In the genomic region with DNA sequence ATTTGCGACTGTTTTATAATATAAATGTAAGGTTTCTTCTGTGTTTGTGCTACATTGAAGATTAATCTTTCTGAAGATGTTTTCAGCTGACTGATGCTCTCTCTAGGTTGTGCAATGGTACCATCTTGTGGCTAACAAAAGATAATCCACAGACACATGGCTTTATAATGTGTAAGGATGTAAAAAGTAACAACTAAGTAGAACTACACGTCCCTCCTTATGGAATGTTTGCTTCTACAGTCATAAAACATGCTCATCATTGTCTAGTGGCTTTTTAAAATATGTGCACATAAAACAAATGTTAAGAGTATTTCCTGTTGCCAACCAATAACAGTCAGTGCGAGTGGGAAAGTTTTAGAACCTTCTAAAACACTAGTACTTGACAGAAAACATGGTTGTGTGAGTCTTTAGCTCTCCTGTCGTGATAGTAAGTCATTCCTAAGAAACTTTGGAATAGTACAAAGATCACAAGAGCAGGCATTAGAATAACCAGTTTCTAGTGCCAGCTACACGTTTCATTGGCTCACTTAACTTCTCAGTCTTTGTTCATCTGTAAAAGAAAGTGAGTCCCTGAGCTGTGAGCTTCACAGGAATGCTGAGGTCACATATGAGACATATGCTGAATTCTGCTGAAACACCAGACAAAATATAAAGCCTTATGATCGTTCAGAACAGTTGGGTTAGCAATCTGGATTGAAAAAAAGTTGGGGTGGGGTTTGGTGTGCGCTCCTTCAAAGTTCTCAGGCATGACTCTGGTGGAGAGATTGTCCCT, we compare ENCODE assay signal across 9 cellular contexts.
DNase-seq lines count a peak whose midpoint lies in the region; ATAC-seq and TF ChIP-seq lines count a peak whose summit lies in the region.
"Had no signal": no experiment of that assay in that cellular context is flagged by ENCODE, and none has a peak within 500 bp of the region (broad histone marks: within the 10 kb centered on the region; RNA-seq: fewer than 3 reads in every experiment).

No MANE protein-coding gene starts in this region.

- H3K4me1 ChIP-seq in BE2C (no peaks in the 10 kb centered on the region), uterus (no peaks in the 10 kb centered on the region)
- H3K4me1 ChIP-seq: HAP-1 had no signal

- no peak for DNase-seq in BE2C
- peak; percentile 9 for DNase-seq in Jurkat, Clone E6-1 (ENCODE audit: low read depth, low spot score)
- peak; percentile 50 for DNase-seq in inferior parietal cortex (ENCODE audit: extremely low spot score)
- no peak for DNase-seq in uterus
- DNase-seq in amygdala (lab: John Stamatoyannopoulos, UW): no peak
- DNase-seq in posterior cingulate gyrus: no peak

- H3K36me3 ChIP-seq in BE2C: no peaks in the 10 kb centered on the region
- no peaks in the 10 kb centered on the region for H3K36me3 ChIP-seq in uterus
- H3K36me3 ChIP-seq: HAP-1 had no signal

- H3K27ac ChIP-seq in uterus: no peak overlapping the region

- ATAC-seq in HG03159 (IDR thresholded peaks at IDR 0.05; ENCODE audit: unreplicated experiment): no peak

- no peaks in the 10 kb centered on the region; the same call in 1 of the 2 replicates for H3K27me3 ChIP-seq in BE2C
- H3K27me3 ChIP-seq in uterus: no peaks in the 10 kb centered on the region

- intact Hi-C loops in uterus (cut with DNase I; ENCODE audit: low total_unique reads): no loop called here
- intact Hi-C loops in posterior cingulate gyrus (cut with DNase I): loop anchor here (5.0 kb wide), 1 partner anchor 1518 kb away; no protein-coding TSS in a partner anchor

- no peak overlapping the region for H3K4me3 ChIP-seq in BE2C (ENCODE audit: low read depth, low read length)
- H3K4me3 ChIP-seq in Jurkat, Clone E6-1 (ENCODE audit: low read length): no peak overlapping the region
- H3K4me3 ChIP-seq in WI38 (ENCODE audit: low read depth, low read length): no peak overlapping the region
- no peak overlapping the region for H3K4me3 ChIP-seq in uterus
- H3K4me3 ChIP-seq: HAP-1 had no signal

- H3K9me3 ChIP-seq in BE2C (no peaks in the 10 kb centered on the region), uterus (no peaks in the 10 kb centered on the region)
- H3K9me3 ChIP-seq: HAP-1 had no signal

- TF ChIP-seq POLR2A in uterus (IDR thresholded peaks at IDR 0.05): no peak

- TF ChIP-seq CTCF in BE2C (IDR thresholded peaks at IDR 0.05; ENCODE audit: low read depth, low read length) (peak; percentile 7; the same call in 1 of the 2 replicates), WI38 (IDR thresholded peaks at IDR 0.05; ENCODE audit: low read depth, low read length) (peak; percentile 8; the same call in 1 of the 2 replicates), uterus (IDR thresholded peaks at IDR 0.05) (peak; percentile 48 to 71 (median 52))

Comparison
In these comparisons a context has a peak if more than half of its experiments do, and no peak if none do; other contexts are left out.
1. DNase-seq: peak in Jurkat, Clone E6-1 (single experiment) and inferior parietal cortex (single experiment); none in BE2C (single experiment), uterus (0 of 2), amygdala (0 of 56) and posterior cingulate gyrus (0 of 10).
2. Peak in every context shown above with its lines, with median percentiles within 50 percentile points of each other: CTCF ChIP-seq.